Comparison of ENCODE assay signal across 9 cellular contexts in the genomic region with DNA sequence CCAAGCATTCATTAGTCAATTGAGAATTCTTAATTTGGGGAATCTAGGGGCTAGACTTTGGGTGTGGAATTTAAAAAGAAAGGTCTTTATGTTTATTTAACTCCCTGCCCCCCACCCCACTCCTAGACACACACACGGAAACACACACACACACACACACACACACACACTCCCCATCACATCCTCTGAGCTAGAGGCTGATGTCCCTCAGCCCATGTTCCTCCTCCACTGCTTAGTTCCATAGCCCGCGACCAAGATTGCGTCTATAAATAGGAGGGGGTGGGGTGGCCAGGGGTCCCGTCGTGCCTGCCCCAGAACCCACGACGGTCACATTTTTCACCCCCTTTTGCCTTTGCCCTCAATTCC. TPM values are rescaled to one million over a fixed set of nuclear protein-coding genes. Genes with fewer than 3 reads are reported as not detected.
DNase-seq lines count a peak whose midpoint lies in the region; ATAC-seq and TF ChIP-seq lines count a peak whose summit lies in the region.
"Had no signal": no experiment of that assay in that cellular context is flagged by ENCODE, and none has a peak within 500 bp of the region (broad histone marks: within the 10 kb centered on the region; RNA-seq: fewer than 3 reads in every experiment).

No MANE protein-coding gene starts in this region.

- WGBS in mesodermal cell (ENCODE audit: insufficient coverage in 2 of 2), 2 experiments, result no CpG with 5 or more reads among the region's 8 CpGs
- 4% methylated on average over 8 of the region's 8 CpGs for WGBS in urinary bladder

- H3K27ac Mint-ChIP-seq in activated naive CD4-positive, alpha-beta T cell treated with anti-CD3 and anti-CD28 coated beads for 36 hours, result no peak overlapping the region
- no peak overlapping the region for H3K27ac Mint-ChIP-seq in activated naive CD4-positive, alpha-beta T cell treated with anti-CD3 and anti-CD28 coated beads, Interleukin-2, amount 50 U/mL, for 72 hours

- intact Hi-C loops in activated naive CD4-positive, alpha-beta T cell treated with anti-CD3 and anti-CD28 coated beads for 36 hours (cut with micrococcal nuclease), result loop anchor here (1.0 to 10.0 kb wide), 7 partner anchors 30 to 1082 kb away; a partner anchor contains a TSS

- peaks cover 5% of the 10 kb centered on the region for H3K4me1 Mint-ChIP-seq in activated naive CD4-positive, alpha-beta T cell treated with anti-CD3 and anti-CD28 coated beads for 36 hours (ENCODE audit: low read depth)

- CTCF ChIA-PET in activated naive CD4-positive, alpha-beta T cell treated with anti-CD3 and anti-CD28 coated beads for 36 hours (lab: Charles Lee), result interaction anchor here (0.6 to 7.2 kb wide), 16 partner anchors 11 to 216 kb away, joined by 3 to 128 read pairs (median 12); no protein-coding TSS in a partner anchor

- peaks cover 11% of the 10 kb centered on the region for H3K36me3 ChIP-seq in mesodermal cell (ENCODE audit: control insufficient read depth, insufficient read depth, low read length)
- H3K36me3 ChIP-seq in urinary bladder (ENCODE audit: insufficient read depth), result no peaks in the 10 kb centered on the region
- H3K36me3 ChIP-seq: right lobe of liver had no signal

- H3K4me1 ChIP-seq in mesodermal cell (ENCODE audit: control insufficient read depth, insufficient read depth, low read length, poor library complexity, severe bottlenecking), result peaks cover 33% of the 10 kb centered on the region
- H3K4me1 ChIP-seq in urinary bladder (ENCODE audit: insufficient read depth), result no peaks in the 10 kb centered on the region

- H3K4me3 Mint-ChIP-seq in activated naive CD4-positive, alpha-beta T cell treated with anti-CD3 and anti-CD28 coated beads for 36 hours, result peak overlapping the region; percentile 66

- peak; percentile 14 for DNase-seq in activated naive CD4-positive, alpha-beta T cell treated with anti-CD3 and anti-CD28 coated beads for 36 hours
- DNase-seq in activated naive CD4-positive, alpha-beta T cell treated with anti-CD3 and anti-CD28 coated beads, Interleukin-2, amount 50 U/mL, for 72 hours (ENCODE audit: low spot score in 2 of 2), result no peak
- DNase-seq in choroid plexus epithelial cell (ENCODE audit: low read depth) (peak; percentile 56), middle frontal gyrus (ENCODE audit: extremely low spot score, low spot score) (no peak), pons (ENCODE audit: low spot score) (no peak)

- peaks cover 51% of the 10 kb centered on the region for H3K27me3 Mint-ChIP-seq in activated naive CD4-positive, alpha-beta T cell treated with anti-CD3 and anti-CD28 coated beads for 36 hours (ENCODE audit: low read depth)

- H3K9me3 ChIP-seq in mesodermal cell (ENCODE audit: control insufficient read depth, low read length), result no peaks in the 10 kb centered on the region
- H3K9me3 ChIP-seq: right lobe of liver had no signal

- no peaks in the 10 kb centered on the region for H3K36me3 Mint-ChIP-seq in activated naive CD4-positive, alpha-beta T cell treated with anti-CD3 and anti-CD28 coated beads for 36 hours (ENCODE audit: low read depth)
- no peaks in the 10 kb centered on the region for H3K36me3 Mint-ChIP-seq in activated naive CD4-positive, alpha-beta T cell treated with anti-CD3 and anti-CD28 coated beads, Interleukin-2, amount 50 U/mL, for 72 hours

- peak overlapping the region; percentile 87 for H3K4me3 ChIP-seq in choroid plexus epithelial cell (ENCODE audit: low read depth, low read length)
- peak overlapping the region; percentile 94 for H3K4me3 ChIP-seq in mesodermal cell (ENCODE audit: extremely low read depth, insufficient read depth, low read length, poor library complexity, severe bottlenecking)
- peak overlapping the region; percentile 91 for H3K4me3 ChIP-seq in urinary bladder (ENCODE audit: low read depth, low read length)

- ATAC-seq in activated naive CD4-positive, alpha-beta T cell treated with anti-CD3 and anti-CD28 coated beads, Interleukin-2, amount 50 U/mL, for 72 hours, result no peak
- ATAC-seq in HG03196 (IDR thresholded peaks at IDR 0.05; ENCODE audit: unreplicated experiment), result no peak

- H3K27ac ChIP-seq in mesodermal cell (ENCODE audit: low read depth, low read length, severe bottlenecking) (peak overlapping the region; percentile 71), urinary bladder (ENCODE audit: low read depth) (no peak overlapping the region)

- TF ChIP-seq CTCF in choroid plexus epithelial cell (conservative IDR thresholded peaks at IDR 0.05; ENCODE audit: low read depth, low read length), result no peak

- H3K9me3 Mint-ChIP-seq in activated naive CD4-positive, alpha-beta T cell treated with anti-CD3 and anti-CD28 coated beads for 36 hours, result no peaks in the 10 kb centered on the region
- H3K9me3 Mint-ChIP-seq in activated naive CD4-positive, alpha-beta T cell treated with anti-CD3 and anti-CD28 coated beads, Interleukin-2, amount 50 U/mL, for 72 hours, result no peaks in the 10 kb centered on the region

RNA-seq across cellular contexts. Expression of a gene that starts 0.6 kb away (rescaled TPM):
- total RNA-seq in activated naive CD4-positive, alpha-beta T cell treated with anti-CD3 and anti-CD28 coated beads for 36 hours, result under 1 TPM in 1 of 2 experiments, not detected in 1; 0.05 TPM
- under 1 TPM in 1 of 2 donors, not detected in 1; 0.08 TPM for total RNA-seq in activated naive CD4-positive, alpha-beta T cell treated with anti-CD3 and anti-CD28 coated beads, Interleukin-2, amount 50 U/mL, for 72 hours
- polyA plus RNA-seq in mesodermal cell (2013, experiment 1 of 2), result 72.5 TPM
- polyA plus RNA-seq in mesodermal cell (2013, experiment 2 of 2), result 57.5 TPM
- total RNA-seq in urinary bladder, result 48.6 TPM
- polyA plus RNA-seq in urinary bladder, result 37.1 TPM

Comparison
In these comparisons a context has a peak if more than half of its experiments do, and no peak if none do; other contexts are left out.
1. DNase-seq: peak in activated naive CD4-positive, alpha-beta T cell treated with anti-CD3 and anti-CD28 coated beads for 36 hours (single experiment) and choroid plexus epithelial cell (single experiment); none in activated naive CD4-positive, alpha-beta T cell treated with anti-CD3 and anti-CD28 coated beads, Interleukin-2, amount 50 U/mL, for 72 hours (0 of 2), middle frontal gyrus (single experiment) and pons (single experiment).
2. RNA of a gene that starts 0.6 kb away (total RNA-seq): 48.6 TPM in urinary bladder (single experiment); 0.08 TPM in activated naive CD4-positive, alpha-beta T cell treated with anti-CD3 and anti-CD28 coated beads, Interleukin-2, amount 50 U/mL, for 72 hours and 0.05 TPM in activated naive CD4-positive, alpha-beta T cell treated with anti-CD3 and anti-CD28 coated beads for 36 hours; every median in the first group is over 10 times any median in the second.
3. Peak in every context shown above with its lines, with median percentiles within 50 percentile points of each other: H3K4me3 ChIP-seq.